16 cellular contexts compared by ENCODE assay signal in genomic region chr22:35547993-35548761, GRCh38. TPM values are rescaled to one million over a fixed set of nuclear protein-coding genes. Genes with fewer than 3 reads are reported as not detected.
DNase-seq lines count a peak whose midpoint lies in the region; ATAC-seq and TF ChIP-seq lines count a peak whose summit lies in the region.
"Had no signal": no experiment of that assay in that cellular context is flagged by ENCODE, and none has a peak within 500 bp of the region (broad histone marks: within the 10 kb centered on the region; RNA-seq: fewer than 3 reads in every experiment).

No MANE protein-coding gene starts in this region.

- no peak overlapping the region for H4K91ac ChIP-seq in neuronal stem cell (ENCODE audit: low read depth, low read length, poor library complexity)

- no peak overlapping the region for H3K14ac ChIP-seq in neuronal stem cell (ENCODE audit: low read length)

- no peak overlapping the region for H2AFZ ChIP-seq in neuronal stem cell (ENCODE audit: low read length)

- no peak overlapping the region for H3K23ac ChIP-seq in neuronal stem cell (ENCODE audit: low read depth, low read length, poor library complexity)

- H3K18ac ChIP-seq in neuronal stem cell (ENCODE audit: low read length) = peak overlapping the region; percentile 3

- H3K36me3 ChIP-seq in NT2/D1 (ENCODE audit: insufficient read depth, insufficient read length, low read length) (no peaks in the 10 kb centered on the region), neuronal stem cell (replicated peaks in 1 of 2; ENCODE audit: control insufficient read depth in 2 of 2, insufficient read depth in 2 of 2, low read length in 2 of 2) (no peaks in the 10 kb centered on the region)
- H3K36me3 ChIP-seq: HAP-1, ovary, thyroid gland had no signal

- no peak overlapping the region for H3K4me2 ChIP-seq in neuronal stem cell (ENCODE audit: insufficient read depth, low read length, poor library complexity, severe bottlenecking)

- TF ChIP-seq CTCF in GM12864 (IDR thresholded peaks at IDR 0.05; ENCODE audit: low read depth, low read length, missing control alignments) = peak; percentile 46
- TF ChIP-seq CTCF in omental fat pad (IDR thresholded peaks at IDR 0.05) = no peak

- ATAC-seq in GM19463 (IDR thresholded peaks at IDR 0.05; ENCODE audit: unreplicated experiment) = no peak
- ATAC-seq in omental fat pad (ENCODE audit: low FRiP score) = no peak
- ATAC-seq in HG03196 (IDR thresholded peaks at IDR 0.05; ENCODE audit: unreplicated experiment) = no peak

- peaks cover 2% of the 10 kb centered on the region for H3K79me1 ChIP-seq in neuronal stem cell (ENCODE audit: low read depth, low read length)

- H3K4me1 ChIP-seq in NT2/D1 (ENCODE audit: insufficient read depth, insufficient read length) (peaks cover 21% of the 10 kb centered on the region), neuronal stem cell (ENCODE audit: control insufficient read depth in 2 of 2, insufficient read depth in 1 of 2, low read depth in 1 of 2, low read length in 2 of 2) (peaks cover 0 to 9% of the 10 kb centered on the region in 2 donors)
- H3K4me1 ChIP-seq: HAP-1, thyroid gland had no signal

- no peak overlapping the region for H2BK5ac ChIP-seq in neuronal stem cell (ENCODE audit: low read length)

- H2BK120ac ChIP-seq in neuronal stem cell (ENCODE audit: low read depth, low read length) = no peak overlapping the region

- H3K9me3 ChIP-seq in NT2/D1 (ENCODE audit: insufficient read depth, low read length) = no peaks in the 10 kb centered on the region
- no peaks in the 10 kb centered on the region for H3K9me3 ChIP-seq in neuronal stem cell (replicated peaks in 1 of 2; ENCODE audit: control insufficient read depth in 2 of 2, insufficient read depth in 1 of 2, low read depth in 1 of 2, low read length in 2 of 2)
- H3K9me3 ChIP-seq: HAP-1, ovary, thyroid gland had no signal

- H2AK5ac ChIP-seq in neuronal stem cell (ENCODE audit: low read depth, low read length) = peak overlapping the region; percentile 10

- H3K27me3 ChIP-seq in NT2/D1 (ENCODE audit: insufficient read depth, insufficient read length) (no peaks in the 10 kb centered on the region), neuronal stem cell (ENCODE audit: control insufficient read depth in 3 of 3, insufficient read depth in 3 of 3, low read depth in 1 of 3, low read length in 3 of 3) (peaks cover 0 to 66% (median 2%) of the 10 kb centered on the region in 3 experiments)
- H3K27me3 ChIP-seq: ovary, thyroid gland had no signal

- no peak overlapping the region for H4K8ac ChIP-seq in neuronal stem cell (ENCODE audit: low read depth, low read length)

- H3K27ac ChIP-seq in neuronal stem cell (replicated peaks; ENCODE audit: low read length) = no peak overlapping the region
- H3K27ac ChIP-seq: epithelial cell of prostate, ovary, thyroid gland had no signal

- H3K9ac ChIP-seq in NT2/D1 (ENCODE audit: insufficient read length, low read depth) (peak overlapping the region; percentile 17), neuronal stem cell (ENCODE audit: low read depth, low read length, poor library complexity) (no peak overlapping the region)

- H2BK15ac ChIP-seq in neuronal stem cell (ENCODE audit: low read length) = peak overlapping the region; percentile 22

- DNase-seq in GM12864 (ENCODE audit: low read depth) = no peak
- DNase-seq in NT2/D1 (ENCODE audit: low read depth, low spot score) = no peak
- DNase-seq in dermis blood vessel endothelial cell = peak; percentile 23
- DNase-seq in neuronal stem cell (ENCODE audit: low spot score) = no peak
- no peak for DNase-seq in omental fat pad (ENCODE audit: low spot score)
- DNase-seq in RPMI8226 = no peak
- DNase-seq: activated CD8-positive, alpha-beta memory T cell treated with anti-CD3 and anti-CD28 coated beads for 24 hours; activated naive CD4-positive, alpha-beta T cell; NCI-H1105; ovary; stimulated activated CD4-positive, alpha-beta T cell treated with anti-CD3 and anti-CD28 coated beads, Interleukin-15, amount 100 ng/mL, for 24 hours; thyroid gland had no signal

- H3K4me3 ChIP-seq in GM12864 (ENCODE audit: low read depth, low read length) = no peak overlapping the region
- no peak overlapping the region for H3K4me3 ChIP-seq in NT2/D1 (ENCODE audit: insufficient read length, low read depth)
- H3K4me3 ChIP-seq in neuronal stem cell (ENCODE audit: low read length in 2 of 2) = no peak overlapping the region
- H3K4me3 ChIP-seq: HAP-1, ovary, thyroid gland had no signal

- no CpG with 5 or more reads among the region's 14 CpGs for WGBS in neuronal stem cell (ENCODE audit: extremely low coverage in 2 of 2, insufficient read length in 2 of 2, insufficient replicate concordance in 1 of 2), 2 donors

- H3K4ac ChIP-seq in neuronal stem cell (ENCODE audit: low read length) = no peak overlapping the region

- no peak overlapping the region for H2BK12ac ChIP-seq in neuronal stem cell (ENCODE audit: low read length)

RNA-seq across cellular contexts. Expression of gene RASD2, which starts 7.5 kb away (rescaled TPM):
- total RNA-seq in dermis blood vessel endothelial cell = 0.17 TPM in 1 of 2 replicates, not detected in the other
- 0.29 TPM for polyA plus RNA-seq in neuronal stem cell (2013, experiment 1 of 2)
- 0.28 TPM for polyA plus RNA-seq in neuronal stem cell (2013, experiment 2 of 2)
- total RNA-seq in omental fat pad = 1 to 10 TPM in 1 of 4 donors, under 1 TPM in 3; 0.19 to 2.8 (median 0.57) TPM
